Comparison of ENCODE assay signal across 20 cellular contexts in genomic region chr3:183641875-183642274, GRCh38. TPM values are rescaled to one million over a fixed set of nuclear protein-coding genes. Genes with fewer than 3 reads are reported as not detected.
A peak's percentile ranks its signal among the peaks of the same experiment; 100 is the strongest.
DNase-seq lines count a peak whose midpoint lies in the region; ATAC-seq and TF ChIP-seq lines count a peak whose summit lies in the region.
"Had no signal": no experiment of that assay in that cellular context is flagged by ENCODE, and none has a peak within 500 bp of the region (broad histone marks: within the 10 kb centered on the region; RNA-seq: fewer than 3 reads in every experiment).

No MANE protein-coding gene starts in this region.

- TF ChIP-seq CTCF in CD4-positive, alpha-beta T cell (IDR thresholded peaks at IDR 0.05), result no peak
- no peak for TF ChIP-seq CTCF in left ventricle myocardium inferior (IDR thresholded peaks at IDR 0.05; ENCODE audit: borderline replicate concordance)
- no peak for TF ChIP-seq CTCF in psoas muscle (IDR thresholded peaks at IDR 0.05)

- 12 to 52% (median 31%) methylated on average over 2 of the region's 2 CpGs for WGBS in psoas muscle, 3 donors
- WGBS in trophoblast cell (ENCODE audit: extremely low coverage, insufficient coverage, insufficient read length), result no CpG with 5 or more reads among the region's 2 CpGs

- no peaks in the 10 kb centered on the region for H3K9me3 ChIP-seq in CD4-positive, alpha-beta T cell (ENCODE audit: control insufficient read depth, low read length)
- no peaks in the 10 kb centered on the region for H3K9me3 ChIP-seq in left ventricle myocardium inferior (replicated peaks)
- no peaks in the 10 kb centered on the region for H3K9me3 ChIP-seq in psoas muscle
- no peaks in the 10 kb centered on the region for H3K9me3 ChIP-seq in trophoblast cell (ENCODE audit: insufficient read depth, low read depth, low read length)
- H3K9me3 ChIP-seq: A549 had no signal

- DNase-seq in CD4-positive, alpha-beta T cell, result no peak
- DNase-seq in caudate nucleus (lab: John Stamatoyannopoulos, UW), result no peak
- no peak for DNase-seq in left ventricle myocardium inferior
- no peak for DNase-seq in psoas muscle
- no peak for DNase-seq in trophoblast cell
- no peak for DNase-seq in CD1c-positive myeloid dendritic cell (ENCODE audit: extremely low spot score)
- DNase-seq: GDM1, NCI-H1092, NCI-H146, NCI-H2081, NCI-H510A, NCI-H774, PC-9 had no signal

- H3K23ac ChIP-seq in trophoblast cell (ENCODE audit: low read length), result no peak overlapping the region

- no peak overlapping the region for H2BK5ac ChIP-seq in trophoblast cell (ENCODE audit: low read depth, low read length, poor library complexity)

- peaks cover under 1% of the 10 kb centered on the region for H3K79me1 ChIP-seq in trophoblast cell (ENCODE audit: low read length)

- no peak overlapping the region for H3K18ac ChIP-seq in trophoblast cell (ENCODE audit: low read length)

- H3K4me2 ChIP-seq in trophoblast cell (ENCODE audit: low read length), result no peak overlapping the region
- H3K4me2 ChIP-seq: A549; BLaER1 treated with 17β-estradiol and CSF1 and Interleukin-3, amounts not matched to agents 10 nM and 100 nM; GM23338; KMS-11; PC-9 had no signal

- H4K91ac ChIP-seq in trophoblast cell (ENCODE audit: low read depth, low read length), result no peak overlapping the region

- H3K4me3 Mint-ChIP-seq in CD4-positive, alpha-beta T cell, result peak overlapping the region; percentile 1
- H3K4me3 Mint-ChIP-seq: GM23338 had no signal

- H2AFZ ChIP-seq in trophoblast cell (ENCODE audit: insufficient read depth, low read length, poor library complexity), result no peak overlapping the region
- H2AFZ ChIP-seq: GM23338, PC-9 had no signal

- intact Hi-C loops in CD4-positive, alpha-beta T cell (cut with DNase I, micrococcal nuclease), result no loop called here
- intact Hi-C loops in left ventricle myocardium inferior (cut with micrococcal nuclease), result no loop called here
- intact Hi-C loops in psoas muscle (cut with DNase I), result no loop called here

- H3K27ac ChIP-seq in CD4-positive, alpha-beta T cell (ENCODE audit: low read depth, low read length), result no peak overlapping the region
- H3K27ac ChIP-seq in caudate nucleus (ENCODE audit: low read depth, low read length), result peak overlapping the region; percentile 20
- peak overlapping the region; percentile 99 for H3K27ac ChIP-seq in left ventricle myocardium inferior (replicated peaks)
- H3K27ac ChIP-seq in psoas muscle, result peak overlapping the region; percentile 100
- H3K27ac ChIP-seq in trophoblast cell (ENCODE audit: low read depth, low read length), result no peak overlapping the region
- H3K27ac ChIP-seq: A549; BLaER1 treated with 17β-estradiol and CSF1 and Interleukin-3, amounts not matched to agents 10 nM and 100 nM; KMS-11; PC-9 had no signal

- no peaks in the 10 kb centered on the region for H3K27me3 ChIP-seq in CD4-positive, alpha-beta T cell (ENCODE audit: control insufficient read depth, insufficient read depth, low read length)
- H3K27me3 ChIP-seq in left ventricle myocardium inferior (ENCODE audit: low read depth) (no peaks in the 10 kb centered on the region), psoas muscle (ENCODE audit: insufficient read depth in 3 of 3, low read length in 2 of 3) (no peaks in the 10 kb centered on the region), trophoblast cell (ENCODE audit: insufficient read depth, low read length) (no peaks in the 10 kb centered on the region)
- H3K27me3 ChIP-seq: BLaER1 treated with 17β-estradiol and CSF1 and Interleukin-3, amounts not matched to agents 10 nM and 100 nM had no signal

- no peaks in the 10 kb centered on the region for H3K9me3 Mint-ChIP-seq in CD4-positive, alpha-beta T cell
- H3K9me3 Mint-ChIP-seq: GM23338 had no signal

- peaks cover 37% of the 10 kb centered on the region for H3K36me3 ChIP-seq in left ventricle myocardium inferior
- H3K36me3 ChIP-seq in psoas muscle (ENCODE audit: insufficient read depth in 1 of 2, low read depth in 1 of 2), result peaks cover 0 to 29% of the 10 kb centered on the region in 2 donors
- no peaks in the 10 kb centered on the region for H3K36me3 ChIP-seq in trophoblast cell (ENCODE audit: control insufficient read depth in 1 of 2, insufficient read depth in 2 of 2, low read length in 2 of 2)

- CTCF ChIA-PET in CD4-positive, alpha-beta T cell (lab: Charles Lee), result interaction anchor here (0.6 to 0.7 kb wide), 3 partner anchors 139 to 1181 kb away, joined by 3 to 4 read pairs (median 4); no protein-coding TSS in a partner anchor

- no peak overlapping the region for H2AK5ac ChIP-seq in trophoblast cell (ENCODE audit: low read length)

- no peak overlapping the region for H3K9ac ChIP-seq in trophoblast cell (ENCODE audit: low read length)
- H3K9ac ChIP-seq: BLaER1 treated with 17β-estradiol and CSF1 and Interleukin-3, amounts not matched to agents 10 nM and 100 nM; KMS-11 had no signal

- H2BK12ac ChIP-seq in trophoblast cell (ENCODE audit: low read length), result no peak overlapping the region

- H3K14ac ChIP-seq in trophoblast cell (ENCODE audit: low read length), result no peak overlapping the region

- H3K36me3 Mint-ChIP-seq in CD4-positive, alpha-beta T cell (ENCODE audit: low read depth), result peaks cover 52% of the 10 kb centered on the region

- H3K79me2 ChIP-seq in trophoblast cell (ENCODE audit: control insufficient read depth, insufficient read depth, low read length, poor library complexity), result peaks cover under 1% of the 10 kb centered on the region

- H3K27ac Mint-ChIP-seq in CD4-positive, alpha-beta T cell, result no peak overlapping the region
- H3K27ac Mint-ChIP-seq: GM23338 had no signal

- no peak overlapping the region for H4K8ac ChIP-seq in trophoblast cell (ENCODE audit: low read depth, low read length)

- peaks cover 58% of the 10 kb centered on the region for H3K4me1 Mint-ChIP-seq in CD4-positive, alpha-beta T cell (ENCODE audit: low read depth)

- no peak for ATAC-seq in CD4-positive, alpha-beta T cell (ENCODE audit: poor library complexity)
- ATAC-seq in psoas muscle, result peak; percentile 73 to 84 (median 78)
- no peak for ATAC-seq in HG03342 (IDR thresholded peaks at IDR 0.05; ENCODE audit: unreplicated experiment)
- ATAC-seq in HG02973 (IDR thresholded peaks at IDR 0.05; ENCODE audit: unreplicated experiment), result no peak
- ATAC-seq: A549, GM23338, HepG2 had no signal

- H3K4me3 ChIP-seq in left ventricle myocardium inferior (peak overlapping the region; percentile 41), psoas muscle (peak overlapping the region; percentile 40), trophoblast cell (ENCODE audit: low read depth, low read length) (no peak overlapping the region)
- H3K4me3 ChIP-seq: A549; BLaER1 treated with 17β-estradiol and CSF1 and Interleukin-3, amounts not matched to agents 10 nM and 100 nM; GM23338; PC-9 had no signal

- H3K27me3 Mint-ChIP-seq in CD4-positive, alpha-beta T cell, result no peaks in the 10 kb centered on the region

- H3K4me1 ChIP-seq in left ventricle myocardium inferior (peaks cover 92% of the 10 kb centered on the region), psoas muscle (peaks cover 73% of the 10 kb centered on the region), trophoblast cell (ENCODE audit: control insufficient read depth in 1 of 2, insufficient read depth in 2 of 2, low read length in 2 of 2) (no peaks in the 10 kb centered on the region)

- H2BK120ac ChIP-seq in trophoblast cell (ENCODE audit: insufficient read depth, low read length, poor library complexity), result no peak overlapping the region

- H3K4ac ChIP-seq in trophoblast cell (ENCODE audit: low read depth, low read length), result no peak overlapping the region

- POLR2A ChIA-PET in CD4-positive, alpha-beta T cell (lab: Charles Lee), result no interaction called here

- H4K12ac ChIP-seq in trophoblast cell (ENCODE audit: low read depth, low read length), result no peak overlapping the region

RNA-seq across cellular contexts. Expression of gene KLHL24, which starts 6.5 kb away (rescaled TPM):
- total RNA-seq in CD4-positive, alpha-beta T cell, result 100 to 1,000 TPM; 190 to 191 TPM
- 217 TPM for total RNA-seq in left ventricle myocardium inferior
- 100 to 1,000 TPM in 2 of 4 donors, 10 to 100 TPM in 2; 77.8 to 162 (median 123) TPM for total RNA-seq in psoas muscle
- polyA plus RNA-seq in psoas muscle, result 10 to 100 TPM in 2 of 3 donors, 1 to 10 TPM in 1; 3.3 to 52.8 (median 25.7) TPM
- 16.1 and 16.2 TPM in 2 replicates for polyA plus RNA-seq in trophoblast cell (2013)

RNA-seq across cellular contexts. Expression of gene YEATS2, which starts 55.7 kb away (rescaled TPM):
- total RNA-seq in CD4-positive, alpha-beta T cell, result 10 to 100 TPM; 14.6 to 15.9 TPM
- total RNA-seq in left ventricle myocardium inferior (10.7 TPM), psoas muscle (1 to 10 TPM; 3.7 to 8.9 (median 7.6) TPM)
- polyA plus RNA-seq in psoas muscle, result 1 to 10 TPM; 1.8 to 4.6 (median 3.7) TPM
- 16.8 and 18.4 TPM in 2 replicates for polyA plus RNA-seq in trophoblast cell (2013)

Comparison
In these comparisons a context has a peak if more than half of its experiments do, and no peak if none do; other contexts are left out.
1. ATAC-seq: peak in psoas muscle (4 of 4); none in CD4-positive, alpha-beta T cell (single experiment), HG03342 (single experiment) and HG02973 (single experiment).
2. H3K27ac ChIP-seq: peak in caudate nucleus (single experiment), left ventricle myocardium inferior (single experiment) and psoas muscle (single experiment); none in CD4-positive, alpha-beta T cell (single experiment) and trophoblast cell (single experiment).